Comparison of ENCODE assay signal across 31 cellular contexts in genomic region chr19:12843328-12843727, GRCh38. TPM values are rescaled to one million over a fixed set of nuclear protein-coding genes. Genes with fewer than 3 reads are reported as not detected.
"Had no signal": no experiment of that assay in that cellular context is flagged by ENCODE, and none has a peak within 500 bp of the region (broad histone marks: within the 10 kb centered on the region; RNA-seq: fewer than 3 reads in every experiment).

No MANE protein-coding gene starts in this region.

- ATAC-seq: stimulated activated effector memory CD8-positive, alpha-beta T cell treated with anti-CD3 and anti-CD28 coated beads, Interleukin-12 subunit alpha, Interleukin-12 subunit beta, amount 100 ng/mL, for 72 hours; stimulated activated memory B cell treated with anti-CD40 and anti-IgM and Interleukin-4, amounts not matched to agents 10 μg/mL and 1 μg/mL and 100 μg/mL, for 72 hours; stimulated activated naive B cell treated with anti-CD40 and anti-IgM and Interleukin-4, amounts not matched to agents 10 μg/mL and 1 μg/mL and 100 μg/mL, for 72 hours; stimulated activated naive CD8-positive, alpha-beta T cell treated with anti-CD3 and anti-CD28 coated beads, Interleukin-15, amount 100 ng/mL, for 72 hours; stimulated activated naive CD8-positive, alpha-beta T cell treated with anti-CD3 and anti-CD28 coated beads, Interleukin-15, Interleukin-2, amounts not matched to agents 100 U/mL and 50 U/mL, for 24 hours; upper lobe of right lung had no signal

- H3K9me3 Mint-ChIP-seq: stimulated activated effector memory CD8-positive, alpha-beta T cell treated with anti-CD3 and anti-CD28 coated beads, Interleukin-12 subunit alpha, Interleukin-12 subunit beta, amount 100 ng/mL, for 72 hours; stimulated activated naive B cell treated with anti-CD40 and anti-IgM and Interleukin-4, amounts not matched to agents 10 μg/mL and 1 μg/mL and 100 μg/mL, for 72 hours; stimulated activated naive CD8-positive, alpha-beta T cell treated with anti-CD3 and anti-CD28 coated beads, Interleukin-15, amount 100 ng/mL, for 72 hours; stimulated activated naive CD8-positive, alpha-beta T cell treated with anti-CD3 and anti-CD28 coated beads, Interleukin-15, Interleukin-2, amounts not matched to agents 100 ng/mL and 50 ng/mL, for 24 hours; type B pancreatic cell had no signal

- FAIRE-seq: urothelium cell line had no signal

- H3K27ac Mint-ChIP-seq: stimulated activated effector memory CD8-positive, alpha-beta T cell treated with anti-CD3 and anti-CD28 coated beads, Interleukin-12 subunit alpha, Interleukin-12 subunit beta, amount 100 ng/mL, for 72 hours; stimulated activated memory B cell treated with anti-CD40 and anti-IgM and Interleukin-4, amounts not matched to agents 10 μg/mL and 1 μg/mL and 100 μg/mL, for 72 hours; stimulated activated naive B cell treated with anti-CD40 and anti-IgM and Interleukin-4, amounts not matched to agents 10 μg/mL and 1 μg/mL and 100 μg/mL, for 72 hours; stimulated activated naive CD8-positive, alpha-beta T cell treated with anti-CD3 and anti-CD28 coated beads, Interleukin-15, amount 100 ng/mL, for 72 hours; stimulated activated naive CD8-positive, alpha-beta T cell treated with anti-CD3 and anti-CD28 coated beads, Interleukin-15, Interleukin-2, amounts not matched to agents 100 ng/mL and 50 ng/mL, for 24 hours; type B pancreatic cell had no signal

- H3K4me3 ChIP-seq: stomach, suprapubic skin, testis, thoracic aorta, thyroid gland, tibial artery, tibial nerve, transverse colon, upper lobe of left lung, upper lobe of right lung, uterus, vagina had no signal

- H3K4me3 Mint-ChIP-seq: stimulated activated effector memory CD8-positive, alpha-beta T cell treated with anti-CD3 and anti-CD28 coated beads, Interleukin-12 subunit alpha, Interleukin-12 subunit beta, amount 100 ng/mL, for 72 hours; stimulated activated memory B cell treated with anti-CD40 and anti-IgM and Interleukin-4, amounts not matched to agents 10 μg/mL and 1 μg/mL and 100 μg/mL, for 72 hours; stimulated activated naive B cell treated with anti-CD40 and anti-IgM and Interleukin-4, amounts not matched to agents 10 μg/mL and 1 μg/mL and 100 μg/mL, for 72 hours; stimulated activated naive CD8-positive, alpha-beta T cell treated with anti-CD3 and anti-CD28 coated beads, Interleukin-15, amount 100 ng/mL, for 72 hours; stimulated activated naive CD8-positive, alpha-beta T cell treated with anti-CD3 and anti-CD28 coated beads, Interleukin-15, Interleukin-2, amounts not matched to agents 100 ng/mL and 50 ng/mL, for 24 hours; type B pancreatic cell had no signal

- H3K36me3 Mint-ChIP-seq: stimulated activated effector memory CD8-positive, alpha-beta T cell treated with anti-CD3 and anti-CD28 coated beads, Interleukin-12 subunit alpha, Interleukin-12 subunit beta, amount 100 ng/mL, for 72 hours; stimulated activated memory B cell treated with anti-CD40 and anti-IgM and Interleukin-4, amounts not matched to agents 10 μg/mL and 1 μg/mL and 100 μg/mL, for 72 hours; stimulated activated naive B cell treated with anti-CD40 and anti-IgM and Interleukin-4, amounts not matched to agents 10 μg/mL and 1 μg/mL and 100 μg/mL, for 72 hours; type B pancreatic cell had no signal

- H3K9me3 ChIP-seq: stomach, suprapubic skin, testis, thoracic aorta, thyroid gland, tibial artery, tibial nerve, transverse colon, upper lobe of left lung, upper lobe of right lung, uterus, vagina had no signal

- DNase-seq: stimulated activated CD4-positive, alpha-beta T cell treated with anti-CD3 and anti-CD28 coated beads, Interleukin-2, amount 100 ng/mL, for 48 hours; stimulated activated CD4-positive, alpha-beta T cell treated with anti-CD3 and anti-CD28 coated beads, Interleukin-4, amount 100 ng/mL, for 1 hour; stimulated activated CD4-positive, alpha-beta T cell treated with anti-CD3 and anti-CD28 coated beads, Interleukin-4, amount 100 ng/mL, for 24 hours; stimulated activated CD4-positive, alpha-beta T cell treated with anti-CD3 and anti-CD28 coated beads, Interleukin-4, amount 100 ng/mL, for 4 hours; stimulated activated CD8-positive, alpha-beta memory T cell treated with anti-CD3 and anti-CD28 coated beads, Interleukin-4, amount 100 ng/mL, for 48 hours; stimulated activated naive B cell treated with anti-CD40 and anti-IgM and Interleukin-4, amounts not matched to agents 10 μg/mL and 1 μg/mL and 100 μg/mL, for 72 hours; stimulated activated naive CD4-positive, alpha-beta T cell; stimulated activated naive CD4-positive, alpha-beta T cell treated with Interleukin-2 at 50 U/mL for 16 hours; stimulated activated naive CD8-positive, alpha-beta T cell treated with anti-CD3 and anti-CD28 coated beads, Interleukin-15, amount 100 ng/mL, for 72 hours; stimulated activated naive CD8-positive, alpha-beta T cell treated with anti-CD3 and anti-CD28 coated beads, Interleukin-15, Interleukin-2, amounts not matched to agents 100 U/mL and 50 U/mL, for 24 hours; stomach; testis; thyroid gland; tibial artery; transverse colon; trophoblast cell; upper lobe of left lung; upper lobe of right lung; uterus had no signal

- H3K36me3 ChIP-seq: stomach, suprapubic skin, thoracic aorta, thyroid gland, tibial artery, tibial nerve, transverse colon, upper lobe of left lung, upper lobe of right lung, uterus, vagina had no signal

- H3K27ac ChIP-seq: stomach, suprapubic skin, testis, thoracic aorta, thyroid gland, tibial artery, tibial nerve, transverse colon, upper lobe of left lung, upper lobe of right lung, uterus, vagina had no signal

- H3K27me3 ChIP-seq: testis had no signal

RNA-seq across cellular contexts. Expression of gene MAST1, which starts 5.0 kb away (rescaled TPM):
- total RNA-seq: thoracic aorta, tibial nerve, upper lobe of right lung had no signal

RNA-seq across cellular contexts. Expression of gene RTBDN, which starts 8.9 kb away (rescaled TPM):
- total RNA-seq: stomach, subcutaneous adipose tissue, suprapubic skin, thoracic aorta, thyroid gland, tibial nerve, transverse colon, upper lobe of left lung, upper lobe of right lung, ureter, urinary bladder, uterus had no signal

RNA-seq across cellular contexts. Expression of gene THSD8, which starts 41.5 kb away (rescaled TPM):
- total RNA-seq: stomach, thoracic aorta, urinary bladder, vagina had no signal
- polyA plus RNA-seq: urinary bladder had no signal
